In the genomic region with DNA sequence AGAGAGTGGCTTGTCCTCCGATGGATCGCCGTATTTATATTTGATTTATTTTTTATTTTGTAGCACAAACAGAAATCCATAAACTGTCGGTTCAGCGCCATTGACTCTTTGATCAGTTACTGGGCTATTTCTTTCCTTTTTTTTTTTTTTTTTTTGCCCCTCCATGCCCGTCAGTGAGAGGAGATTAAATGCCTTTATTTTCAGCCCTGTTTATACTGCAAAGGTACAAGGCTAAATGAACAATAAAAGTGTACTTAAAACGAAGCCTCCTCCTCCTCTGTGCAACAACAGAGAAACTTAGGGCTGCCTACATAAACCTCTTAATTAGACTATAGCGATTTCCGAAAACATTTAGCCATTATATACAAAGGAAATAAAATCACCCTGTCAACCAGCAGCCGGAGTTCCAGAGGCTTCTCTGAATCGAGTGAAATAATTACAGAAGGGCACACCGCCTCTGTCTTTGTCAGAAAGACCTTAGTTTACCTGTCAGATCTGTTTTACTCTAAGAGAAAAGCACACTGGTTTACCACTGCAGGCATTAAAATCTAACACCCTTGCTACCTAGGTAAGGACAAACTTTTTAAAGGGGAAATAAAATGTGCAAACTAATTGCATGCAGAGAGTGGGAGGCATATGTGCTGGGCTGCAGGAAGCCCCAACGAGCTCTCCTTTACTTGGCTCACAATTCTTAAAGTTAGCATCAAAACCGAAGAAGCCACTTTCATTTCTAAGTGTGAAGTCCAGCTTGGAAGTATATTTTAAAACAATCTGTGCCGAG, we compare ENCODE assay signal across 15 cellular contexts. TPM values are rescaled to one million over a fixed set of nuclear protein-coding genes. Genes with fewer than 3 reads are reported as not detected.
DNase-seq lines count a peak whose midpoint lies in the region; ATAC-seq, FAIRE-seq and TF ChIP-seq lines count a peak whose summit lies in the region.
"Had no signal": no experiment of that assay in that cellular context is flagged by ENCODE, and none has a peak within 500 bp of the region (broad histone marks: within the 10 kb centered on the region; RNA-seq: fewer than 3 reads in every experiment).

No MANE protein-coding gene starts in this region.

- H3K4me1 Mint-ChIP-seq in nephron progenitor cell, result peaks cover 62% of the 10 kb centered on the region

- H4K91ac ChIP-seq in H1 (replicated peaks; ENCODE audit: insufficient read length, low read length), result no peak overlapping the region

- no peaks in the 10 kb centered on the region for H3K36me3 Mint-ChIP-seq in nephron progenitor cell (ENCODE audit: low read depth)
- H3K36me3 Mint-ChIP-seq: CD4-positive, alpha-beta memory T cell had no signal

- H2BK20ac ChIP-seq in H1 (ENCODE audit: low read length), result no peak overlapping the region

- H2BK120ac ChIP-seq in H1 (replicated peaks; ENCODE audit: low read depth, low read length), result no peak overlapping the region

- H2AK5ac ChIP-seq in H1 (ENCODE audit: low read depth, low read length), result no peak overlapping the region

- H3K4me1 ChIP-seq in ACC112 (ENCODE audit: control insufficient read depth, insufficient read depth, low read length, unreplicated experiment) (peaks cover 6% of the 10 kb centered on the region), ES-I3 (ENCODE audit: insufficient read depth, low read length) (peaks cover 29% of the 10 kb centered on the region), H1 (replicated peaks in 1 of 4; ENCODE audit: control insufficient read depth in 3 of 4, insufficient read depth in 4 of 4, low read length in 3 of 4) (peaks cover 18 to 30% (median 22%) of the 10 kb centered on the region in 4 experiments), transverse colon (peaks cover 0 to 38% (median 31%) of the 10 kb centered on the region in 4 donors)

- ATAC-seq in GM21737 (IDR thresholded peaks at IDR 0.05; ENCODE audit: unreplicated experiment) (no peak), left lobe of liver (no peak)

- H3K9ac ChIP-seq in ES-I3 (ENCODE audit: low read depth, low read length) (peak overlapping the region; percentile 40; the same call in 1 of the 2 replicates), H1 (replicated peaks in 1 of 4; ENCODE audit: extremely low read depth in 1 of 4, low read depth in 3 of 4, low read length in 3 of 4) (no peak overlapping the region)
- H3K9ac ChIP-seq: KMS-11 had no signal

- no peak for DNase-seq in H1 (ENCODE audit: low read depth in 1 of 2, low spot score in 2 of 2)
- no peak for DNase-seq in nephron progenitor cell
- no peak for DNase-seq in NCI-H2107 treated with DMSO at 0.1 percent for 48 hours (lab: John Stamatoyannopoulos, UW; ENCODE audit: unreplicated experiment)
- no peak for DNase-seq in left lobe of liver (ENCODE audit: low spot score)
- no peak for DNase-seq in transverse colon
- DNase-seq: activated gamma-delta T cell; CD4-positive, alpha-beta memory T cell; foreskin fibroblast; occipital lobe had no signal

- H3K4me3 Mint-ChIP-seq in nephron progenitor cell, result peak overlapping the region; percentile 87

- FAIRE-seq in H1 (lab: Jason Lieb, UNC), result no peak

- no peak overlapping the region for H2BK15ac ChIP-seq in H1 (ENCODE audit: low read length)

- no peaks in the 10 kb centered on the region for H3K9me3 Mint-ChIP-seq in nephron progenitor cell

- TF ChIP-seq CTCF in H1 (IDR thresholded peaks at IDR 0.05; ENCODE audit: control extremely low read depth in 1 of 3, insufficient read depth in 1 of 3, low read depth in 1 of 3, low read length in 3 of 3) (no peak), nephron progenitor cell (IDR thresholded peaks at IDR 0.05) (no peak), transverse colon (IDR thresholded peaks at IDR 0.05) (no peak)

- H2BK12ac ChIP-seq in H1 (ENCODE audit: low read depth, low read length), result no peak overlapping the region

- H4K20me1 ChIP-seq in H1 (replicated peaks in 1 of 2; ENCODE audit: control insufficient read depth in 1 of 2, insufficient read depth in 2 of 2, low read length in 2 of 2), result peaks cover 11 to 18% of the 10 kb centered on the region in 2 experiments

- TF ChIP-seq EP300 in H1 (IDR thresholded peaks at IDR 0.05; ENCODE audit: borderline replicate concordance in 1 of 2, low read depth in 2 of 2, low read length in 2 of 2), result no peak
- TF ChIP-seq EP300 in transverse colon (IDR thresholded peaks at IDR 0.05; ENCODE audit: low read depth), result no peak

- H3K4ac ChIP-seq in H1 (replicated peaks; ENCODE audit: insufficient read length, low read depth, low read length), result no peak overlapping the region

- H3K79me1 ChIP-seq in H1 (ENCODE audit: low read depth, low read length), result no peaks in the 10 kb centered on the region

- intact Hi-C loops in transverse colon (cut with DNase I; ENCODE audit: low total_unique reads), result no loop called here

- H3K27ac Mint-ChIP-seq in nephron progenitor cell, result peak overlapping the region; percentile 87

- no peak overlapping the region for H4K5ac ChIP-seq in H1 (ENCODE audit: insufficient read length, low read depth, low read length)

- TF ChIP-seq POLR2A in H1 (IDR thresholded peaks at IDR 0.05; ENCODE audit: control extremely low read depth in 1 of 2, low read depth in 2 of 2, low read length in 2 of 2) (no peak), transverse colon (IDR thresholded peaks at IDR 0.05) (no peak)

- POLR2A ChIA-PET in H1 (lab: Charles Lee; ENCODE audit: partially characterized antibody), result interaction anchor here (1.2 to 1.9 kb wide), 4 partner anchors 8 to 11 kb away, joined by 3 to 4 read pairs (median 4); no protein-coding TSS in a partner anchor

- peaks cover 89% of the 10 kb centered on the region for H3K27me3 Mint-ChIP-seq in nephron progenitor cell (ENCODE audit: low read depth, poor library complexity)

- H3K56ac ChIP-seq in H1 (replicated peaks; ENCODE audit: insufficient read length, low read depth, low read length), result no peak overlapping the region

- peaks cover 21% of the 10 kb centered on the region; the same call in 1 of the 2 replicates for H3K23me2 ChIP-seq in H1 (ENCODE audit: low read depth, low read length)

- TF ChIP-seq RAD21 in H1 (IDR thresholded peaks at IDR 0.05 in 1 of 2, conservative IDR thresholded peaks at IDR 0.05 in 1 of 2; ENCODE audit: low read depth in 2 of 2, low read length in 2 of 2), result no peak

- CTCF ChIA-PET in H1 (lab: Charles Lee; ENCODE audit: partially characterized antibody), result interaction anchor here (1.8 kb wide), 1 partner anchor 10 kb away, joined by 4 read pairs; no protein-coding TSS in a partner anchor

- peaks cover 67% of the 10 kb centered on the region for H3K79me2 ChIP-seq in ACC112 (ENCODE audit: control insufficient read depth, insufficient read depth, low read length, unreplicated experiment)
- H3K79me2 ChIP-seq in H1 (ENCODE audit: control insufficient read depth in 1 of 2, insufficient read depth in 2 of 2, low read length in 2 of 2), result no peaks in the 10 kb centered on the region

- no peaks in the 10 kb centered on the region for H3K9me3 ChIP-seq in ES-I3 (ENCODE audit: control insufficient read depth, insufficient read depth, low read length)
- no peaks in the 10 kb centered on the region for H3K9me3 ChIP-seq in H1 (ENCODE audit: insufficient read depth in 2 of 2, low read depth in 1 of 2, low read length in 1 of 2)
- H3K9me3 ChIP-seq in transverse colon, result no peaks in the 10 kb centered on the region

- H3K23ac ChIP-seq in H1 (ENCODE audit: insufficient read length), result no peak overlapping the region

- no peak overlapping the region for H2BK5ac ChIP-seq in H1 (ENCODE audit: low read depth, low read length)

- H4K8ac ChIP-seq in H1 (ENCODE audit: extremely low read depth, insufficient read depth, low read length), result no peak overlapping the region

- WGBS in H1 (ENCODE audit: extremely low coverage in 1 of 2, insufficient coverage in 1 of 2, insufficient read length in 1 of 2, insufficient replicate concordance in 2 of 2, low coverage in 1 of 2, low lambda C conversion rate in 2 of 2, missing lambda C conversion rate in 1 of 2), 2 experiments, result 10% methylated on average over 15 of the region's 15 CpGs; no CpG with 5 or more reads in 1 of the 2 experiments
- 21 to 22% methylated on average over 12 to 15 of the region's 15 CpGs for WGBS in transverse colon (ENCODE audit: low coverage in 1 of 2), 2 donors

- peak overlapping the region; percentile 62 to 80 for H3K4me2 ChIP-seq in H1 (ENCODE audit: insufficient read depth in 1 of 2, low read depth in 2 of 2, low read length in 2 of 2)
- H3K4me2 ChIP-seq: KMS-11 had no signal

- no peak overlapping the region for H3K18ac ChIP-seq in H1 (ENCODE audit: extremely low read depth, low read length)

- H3K4me3 ChIP-seq in ACC112 (ENCODE audit: low read depth, low read length) (peak overlapping the region; percentile 96), H1 (ENCODE audit: extremely low read depth in 1 of 4, insufficient read depth in 2 of 4, low read depth in 3 of 4, low read length in 4 of 4) (peak overlapping the region in 2 of 4 experiments; percentile 0 to 58; a peak in 2 of 8 replicates), transverse colon (no peak overlapping the region)

- in situ Hi-C loops in transverse colon (cut with MboI; ENCODE audit: low pct_ligation_motif_present in 1 of 4, low pct_unique_long_range_greater_than_20kb in 1 of 4, low sequenced_read_pairs in 3 of 4), result no loop called here

- H3K36me3 ChIP-seq in ACC112 (ENCODE audit: insufficient read depth, low read length) (no peaks in the 10 kb centered on the region), ES-I3 (ENCODE audit: insufficient read depth, low read length) (no peaks in the 10 kb centered on the region), H1 (ENCODE audit: control insufficient read depth in 2 of 4, insufficient read depth in 4 of 4, low read length in 3 of 4) (no peaks in the 10 kb centered on the region; a peak in 1 of 8 replicates), transverse colon (no peaks in the 10 kb centered on the region)
- H3K36me3 ChIP-seq: stomach had no signal

- peaks cover 7% of the 10 kb centered on the region for H3K27me3 ChIP-seq in ACC112 (ENCODE audit: insufficient read depth, low read length)
- peaks cover 70 to 98% (median 90%) of the 10 kb centered on the region in 4 experiments for H3K27me3 ChIP-seq in H1 (replicated peaks in 1 of 4; ENCODE audit: control insufficient read depth in 3 of 4, extremely low read depth in 1 of 4, insufficient read depth in 3 of 4, low read length in 3 of 4)
- peaks cover 98% of the 10 kb centered on the region for H3K27me3 ChIP-seq in transverse colon

- H2AFZ ChIP-seq in ACC112 (ENCODE audit: low read length, unreplicated experiment) (peak overlapping the region; percentile 72), H1 (ENCODE audit: low read length) (no peak overlapping the region)

- no peak overlapping the region for H3K14ac ChIP-seq in H1 (ENCODE audit: insufficient read length)

- H3K27ac ChIP-seq in ACC112 (ENCODE audit: low read depth, low read length) (peak overlapping the region; percentile 59), H1 (ENCODE audit: low read depth, low read length) (no peak overlapping the region), transverse colon (no peak overlapping the region)
- H3K27ac ChIP-seq: KMS-11 had no signal

RNA-seq across cellular contexts. Expression of a gene that starts 3.4 kb away (rescaled TPM):
- 0.26 and 0.38 TPM in 2 replicates for total RNA-seq in H1 (2021; fragmentation: NEBNext Ultra II Directional; extraction: Animal tissue kit (Norgen Biotek cat#: 25700))
- polyA plus RNA-seq in H1 (2011; rRNA removed), result 0.08 and 0.20 TPM in 2 replicates
- polyA plus RNA-seq in H1 (2011; cell fraction: cytosol; rRNA removed), result 0.31 TPM
- polyA plus RNA-seq in H1 (2011; cell fraction: nucleus; rRNA removed), result 0.40 TPM
- polyA plus RNA-seq in H1 (2012, experiment 1 of 2), result 0.07 to 0.15 TPM (median 0.12 TPM) in 4 replicates
- 0.07 TPM for polyA plus RNA-seq in H1 (2012, experiment 2 of 2)
- polyA plus RNA-seq in H1 (2013, experiment 1 of 2), result 0.10 TPM
- polyA plus RNA-seq in H1 (2013, experiment 2 of 2), result 0.09 TPM
- polyA minus RNA-seq in H1 (2011; rRNA and poly(A)+ RNA removed), result 0.76 TPM in 1 of 2 replicates, not detected in the other
- polyA minus RNA-seq in H1 (2011; cell fraction: cytosol; rRNA and poly(A)+ RNA removed), result not detected
- 0.30 TPM for polyA minus RNA-seq in H1 (2011; cell fraction: nucleus; rRNA and poly(A)+ RNA removed)
- not detected for total RNA-seq in left lobe of liver
- total RNA-seq in transverse colon, result 1 to 10 TPM in 2 of 4 donors, under 1 TPM in 2; 0.37 to 6.6 (median 1.0) TPM
- total RNA-seq: CD4-positive, alpha-beta memory T cell; kidney epithelial cell had no signal
- polyA plus RNA-seq: CD4-positive, alpha-beta memory T cell had no signal
